ENCODE assay signal across 14 cellular contexts in genomic region chr1:101220906-101221305, GRCh38.
"Had no signal": no experiment of that assay in that cellular context is flagged by ENCODE, and none has a peak within 500 bp of the region (broad histone marks: within the 10 kb centered on the region; RNA-seq: fewer than 3 reads in every experiment).

No MANE protein-coding gene starts in this region.

- H3K4me1 ChIP-seq: gastrocnemius medialis, right atrium auricular region, suprapubic skin had no signal

- H3K9me3 Mint-ChIP-seq: activated T-cell treated with anti-CD3 and anti-CD28 coated beads, Interleukin-2, amount 50 U/mL, for 4 hours; immature natural killer cell; stimulated activated naive CD8-positive, alpha-beta T cell treated with anti-CD3 and anti-CD28 coated beads, Interleukin-15, Interleukin-2, amounts not matched to agents 100 ng/mL and 50 ng/mL, for 24 hours had no signal

- H3K27ac Mint-ChIP-seq: progenitor cell of endocrine pancreas had no signal

- DNase-seq: activated CD4-positive, alpha-beta T cell treated with anti-CD3 and anti-CD28 coated beads for 4 hours; activated T-cell treated with anti-CD3 and anti-CD28 coated beads, Interleukin-2, amount 50 U/mL, for 4 hours; dorsolateral prefrontal cortex; gastrocnemius medialis; heart left ventricle; immature natural killer cell; T-helper 9 cell; trophoblast cell; WERI-Rb-1 had no signal

- H3K4me3 Mint-ChIP-seq: immature natural killer cell had no signal

- H3K4me3 ChIP-seq: dorsolateral prefrontal cortex, gastrocnemius medialis, heart left ventricle, right atrium auricular region, skin epidermis, suprapubic skin had no signal

- H3K9me3 ChIP-seq: gastrocnemius medialis, heart left ventricle, right atrium auricular region, suprapubic skin had no signal

- H3K27me3 Mint-ChIP-seq: progenitor cell of endocrine pancreas; stimulated activated naive CD8-positive, alpha-beta T cell treated with anti-CD3 and anti-CD28 coated beads, Interleukin-15, Interleukin-2, amounts not matched to agents 100 ng/mL and 50 ng/mL, for 24 hours had no signal

- H3K36me3 ChIP-seq: gastrocnemius medialis, heart left ventricle, right atrium auricular region, suprapubic skin, WERI-Rb-1 had no signal

- H3K27me3 ChIP-seq: dorsolateral prefrontal cortex, gastrocnemius medialis, heart left ventricle, right atrium auricular region, suprapubic skin had no signal

- ATAC-seq: activated T-cell treated with anti-CD3 and anti-CD28 coated beads, Interleukin-2, amount 50 U/mL, for 4 hours; gastrocnemius medialis had no signal

- H3K27ac ChIP-seq: gastrocnemius medialis, skin epidermis, suprapubic skin, WERI-Rb-1 had no signal
